In the genomic region with DNA sequence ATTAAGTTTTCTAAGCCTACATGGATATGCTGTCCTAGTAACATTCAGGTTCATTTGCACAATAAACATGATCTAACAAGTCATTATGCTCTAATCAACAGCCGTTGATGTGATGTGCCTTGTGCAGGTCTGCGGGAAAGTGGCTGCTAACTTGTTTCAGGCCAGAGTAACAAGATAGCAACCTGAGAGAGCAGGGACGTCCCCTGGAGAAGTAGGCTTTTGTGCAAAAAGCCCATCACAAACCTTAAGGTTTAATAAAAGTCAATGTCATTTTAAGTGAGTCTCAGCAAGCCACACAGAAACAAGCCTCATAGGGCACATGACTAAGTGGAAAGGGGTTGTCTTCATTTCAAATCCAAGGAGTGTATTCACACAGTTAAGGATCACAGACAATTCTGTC, we compare ENCODE assay signal across 17 cellular contexts. TPM values are rescaled to one million over a fixed set of nuclear protein-coding genes. Genes with fewer than 3 reads are reported as not detected.
DNase-seq lines count a peak whose midpoint lies in the region; ATAC-seq and TF ChIP-seq lines count a peak whose summit lies in the region.
"Had no signal": no experiment of that assay in that cellular context is flagged by ENCODE, and none has a peak within 500 bp of the region (broad histone marks: within the 10 kb centered on the region; RNA-seq: fewer than 3 reads in every experiment).

No MANE protein-coding gene starts in this region.

- H3K4me3 Mint-ChIP-seq in activated CD4-positive, alpha-beta memory T cell treated with anti-CD3 and anti-CD28 coated beads for 36 hours = no peak overlapping the region
- no peak overlapping the region for H3K4me3 Mint-ChIP-seq in activated CD4-positive, alpha-beta memory T cell treated with anti-CD3 and anti-CD28 coated beads, Interleukin-2, amount 10 ng/mL, durations not matched to agents 7 days and 5 days
- H3K4me3 Mint-ChIP-seq in endothelial cell (ENCODE audit: unreplicated experiment) = no peak overlapping the region
- H3K4me3 Mint-ChIP-seq: nephron had no signal

- no peaks in the 10 kb centered on the region for H3K9me3 Mint-ChIP-seq in activated CD4-positive, alpha-beta memory T cell treated with anti-CD3 and anti-CD28 coated beads for 36 hours
- peaks cover 3% of the 10 kb centered on the region for H3K9me3 Mint-ChIP-seq in activated CD4-positive, alpha-beta memory T cell treated with anti-CD3 and anti-CD28 coated beads, Interleukin-2, amount 10 ng/mL, durations not matched to agents 7 days and 5 days
- no peaks in the 10 kb centered on the region for H3K9me3 Mint-ChIP-seq in endothelial cell (ENCODE audit: unreplicated experiment)
- H3K9me3 Mint-ChIP-seq: nephron had no signal

- ATAC-seq in HG02938 (IDR thresholded peaks at IDR 0.05; ENCODE audit: unreplicated experiment) = no peak
- no peak for ATAC-seq in GM19452 (IDR thresholded peaks at IDR 0.05; ENCODE audit: unreplicated experiment)
- ATAC-seq: A549, sciatic nerve had no signal

- H3K36me3 ChIP-seq in Loucy (ENCODE audit: insufficient read depth, low read length) = no peaks in the 10 kb centered on the region
- H3K36me3 ChIP-seq: esophagus muscularis mucosa had no signal

- peak overlapping the region; percentile 57 for H3K9ac ChIP-seq in Loucy (ENCODE audit: low read depth, low read length, poor library complexity, severe bottlenecking)

- no peaks in the 10 kb centered on the region for H4K20me1 ChIP-seq in Loucy (ENCODE audit: insufficient read depth, low read length, poor library complexity, severe bottlenecking)

- H3F3A ChIP-seq in Loucy (ENCODE audit: low read depth) = peaks cover 5% of the 10 kb centered on the region; the same call in 1 of the 2 replicates

- H3K27me3 ChIP-seq in Loucy (ENCODE audit: insufficient read depth, low read length, poor library complexity, severe bottlenecking) = no peaks in the 10 kb centered on the region
- H3K27me3 ChIP-seq: esophagus muscularis mucosa had no signal

- peaks cover 71% of the 10 kb centered on the region for H3K4me1 ChIP-seq in Loucy (ENCODE audit: insufficient read depth, low read length, poor library complexity, severe bottlenecking)

- peaks cover 7% of the 10 kb centered on the region for H3K36me3 Mint-ChIP-seq in activated CD4-positive, alpha-beta memory T cell treated with anti-CD3 and anti-CD28 coated beads for 36 hours
- H3K36me3 Mint-ChIP-seq in activated CD4-positive, alpha-beta memory T cell treated with anti-CD3 and anti-CD28 coated beads, Interleukin-2, amount 10 ng/mL, durations not matched to agents 7 days and 5 days (ENCODE audit: low read depth) = peaks cover 29% of the 10 kb centered on the region
- H3K36me3 Mint-ChIP-seq in endothelial cell (ENCODE audit: low read depth, unreplicated experiment) = peaks cover 7% of the 10 kb centered on the region

- H3K27me3 Mint-ChIP-seq in activated CD4-positive, alpha-beta memory T cell treated with anti-CD3 and anti-CD28 coated beads for 36 hours = no peaks in the 10 kb centered on the region
- no peaks in the 10 kb centered on the region for H3K27me3 Mint-ChIP-seq in activated CD4-positive, alpha-beta memory T cell treated with anti-CD3 and anti-CD28 coated beads, Interleukin-2, amount 10 ng/mL, durations not matched to agents 7 days and 5 days
- H3K27me3 Mint-ChIP-seq in endothelial cell (ENCODE audit: unreplicated experiment) = peaks cover 5% of the 10 kb centered on the region

- no peaks in the 10 kb centered on the region for H3K9me2 ChIP-seq in Loucy (replicated peaks; ENCODE audit: low read depth, low read length)

- peak overlapping the region; percentile 48 for H3K4me3 ChIP-seq in Loucy (ENCODE audit: low read length, poor library complexity, severe bottlenecking)
- H3K4me3 ChIP-seq: A549, esophagus muscularis mucosa had no signal

- CTCF ChIA-PET in activated CD4-positive, alpha-beta memory T cell treated with anti-CD3 and anti-CD28 coated beads for 36 hours (lab: Charles Lee) = no interaction called here
- CTCF ChIA-PET in activated CD4-positive, alpha-beta memory T cell treated with anti-CD3 and anti-CD28 coated beads, Interleukin-2, amount 10 ng/mL, durations not matched to agents 7 days and 5 days (lab: Charles Lee) = no interaction called here

- peak overlapping the region; percentile 60 for H3K27ac Mint-ChIP-seq in activated CD4-positive, alpha-beta memory T cell treated with anti-CD3 and anti-CD28 coated beads for 36 hours
- H3K27ac Mint-ChIP-seq in activated CD4-positive, alpha-beta memory T cell treated with anti-CD3 and anti-CD28 coated beads, Interleukin-2, amount 10 ng/mL, durations not matched to agents 7 days and 5 days = no peak overlapping the region
- H3K27ac Mint-ChIP-seq in endothelial cell (ENCODE audit: unreplicated experiment) = peak overlapping the region; percentile 70

- intact Hi-C loops in activated CD4-positive, alpha-beta memory T cell treated with anti-CD3 and anti-CD28 coated beads for 36 hours (cut with micrococcal nuclease) = no loop called here

- peak overlapping the region; percentile 69 for H3K4me2 ChIP-seq in Loucy (ENCODE audit: low read depth, low read length, poor library complexity, severe bottlenecking)
- H3K4me2 ChIP-seq: A549 had no signal

- peaks cover 98% of the 10 kb centered on the region for H3K4me1 Mint-ChIP-seq in activated CD4-positive, alpha-beta memory T cell treated with anti-CD3 and anti-CD28 coated beads for 36 hours (ENCODE audit: low read depth)
- H3K4me1 Mint-ChIP-seq in activated CD4-positive, alpha-beta memory T cell treated with anti-CD3 and anti-CD28 coated beads, Interleukin-2, amount 10 ng/mL, durations not matched to agents 7 days and 5 days = peaks cover 97% of the 10 kb centered on the region
- H3K4me1 Mint-ChIP-seq in endothelial cell (ENCODE audit: unreplicated experiment) = peaks cover 66% of the 10 kb centered on the region

- H3K79me2 ChIP-seq in Loucy (ENCODE audit: insufficient read depth, low read length) = peaks cover 38% of the 10 kb centered on the region

- DNase-seq in activated CD4-positive, alpha-beta memory T cell treated with anti-CD3 and anti-CD28 coated beads for 36 hours = no peak
- no peak for DNase-seq in activated CD4-positive, alpha-beta memory T cell treated with anti-CD3 and anti-CD28 coated beads, Interleukin-2, amount 10 ng/mL, durations not matched to agents 7 days and 5 days
- DNase-seq in endothelial cell (ENCODE audit: low spot score) (no peak), NCI-H1694 (lab: John Stamatoyannopoulos, UW) (no peak)
- DNase-seq in stimulated activated CD8-positive, alpha-beta memory T cell treated with anti-CD3 and anti-CD28 coated beads, Interleukin-4, amount 100 ng/mL, for 48 hours = peak; percentile 25
- DNase-seq: left colon; NCI-H2029 treated with DMSO at 0.1 percent for 48 hours; NCI-H774; stimulated activated naive CD4-positive, alpha-beta T cell treated with Interleukin-2 at 50 U/mL for 16 hours; T1000 had no signal

- POLR2A ChIA-PET in activated CD4-positive, alpha-beta memory T cell treated with anti-CD3 and anti-CD28 coated beads for 36 hours (lab: Charles Lee) = interaction anchor here (0.7 kb wide), 1 partner anchor 31 kb away, joined by 3 read pairs; no protein-coding TSS in a partner anchor
- POLR2A ChIA-PET in activated CD4-positive, alpha-beta memory T cell treated with anti-CD3 and anti-CD28 coated beads, Interleukin-2, amount 10 ng/mL, durations not matched to agents 7 days and 5 days (lab: Charles Lee) = interaction anchor here (1.1 to 10.0 kb wide), 3 partner anchors 15 to 155 kb away, joined by 3 to 101 read pairs (median 3); no protein-coding TSS in a partner anchor

- TF ChIP-seq CTCF in Loucy (conservative IDR thresholded peaks at IDR 0.05; ENCODE audit: low read length) = no peak
- no peak for TF ChIP-seq CTCF in endothelial cell (IDR thresholded peaks at IDR 0.05; ENCODE audit: unreplicated experiment)

- no peaks in the 10 kb centered on the region for H3K9me3 ChIP-seq in Loucy (ENCODE audit: insufficient read depth, low read depth, low read length)
- H3K9me3 ChIP-seq: A549, esophagus muscularis mucosa had no signal

- H2AFZ ChIP-seq in Loucy (ENCODE audit: low read length) = no peak overlapping the region

RNA-seq across cellular contexts. Expression of a gene that starts 17.6 kb away (rescaled TPM):
- 10 to 100 TPM; 34.2 to 34.5 TPM for total RNA-seq in activated CD4-positive, alpha-beta memory T cell treated with anti-CD3 and anti-CD28 coated beads for 36 hours
- 10 to 100 TPM; 31.6 to 32.2 TPM for total RNA-seq in activated CD4-positive, alpha-beta memory T cell treated with anti-CD3 and anti-CD28 coated beads, Interleukin-2, amount 10 ng/mL, durations not matched to agents 7 days and 5 days
- 65.8 TPM for total RNA-seq in endothelial cell (ENCODE audit: unreplicated experiment)
